Comparison of ENCODE assay signal across 8 cellular contexts in the genomic region with DNA sequence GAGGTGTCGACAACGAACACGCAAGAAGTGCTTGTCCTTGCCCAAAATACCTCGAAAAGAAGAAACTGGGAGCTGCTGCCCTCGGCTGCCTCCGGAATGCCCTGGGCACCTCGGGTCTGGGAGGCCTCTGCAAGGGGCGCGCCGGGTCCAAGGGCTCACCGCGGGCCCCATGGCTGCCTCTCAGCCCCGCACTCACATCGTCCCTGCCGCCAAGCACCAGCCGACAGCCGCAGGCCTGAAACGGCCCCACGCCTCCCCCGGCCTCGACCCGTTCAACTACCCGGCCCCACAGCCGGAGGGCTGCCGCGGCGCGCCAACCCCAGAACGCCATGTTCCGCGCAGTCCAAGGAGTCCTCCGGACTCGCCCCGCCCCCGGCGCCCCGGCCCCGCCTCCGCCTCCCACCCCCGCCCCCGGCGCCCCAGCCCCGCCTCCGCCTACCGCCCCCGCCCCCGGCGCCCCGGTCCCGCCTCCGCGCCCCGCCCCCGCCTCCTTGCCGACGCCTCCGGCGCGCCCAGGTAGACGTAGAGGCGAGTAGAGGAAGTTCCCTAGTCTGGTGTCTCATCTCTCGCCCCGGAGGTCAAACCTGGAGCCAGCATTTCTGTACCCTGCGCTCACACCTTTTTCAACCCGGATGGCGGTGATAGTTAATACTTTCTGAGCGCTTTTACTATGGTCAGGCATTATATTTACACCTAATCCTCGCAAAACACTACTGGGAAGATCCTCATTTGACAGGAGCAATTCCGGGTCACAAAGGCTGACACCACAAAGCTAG. TPM values are rescaled to one million over a fixed set of nuclear protein-coding genes. Genes with fewer than 3 reads are reported as not detected.
DNase-seq lines count a peak whose midpoint lies in the region; ATAC-seq lines count a peak whose summit lies in the region.

SIRT3 (minus strand) TSS at position 345 of the 776 bp plus-strand sequence; CDS start at position 331, 14 bp downstream.

- peaks cover 50% of the 10 kb centered on the region for H3K36me3 ChIP-seq in NT2/D1 (ENCODE audit: insufficient read depth, insufficient read length, low read length)
- H3K36me3 ChIP-seq in mesodermal cell (ENCODE audit: control insufficient read depth, insufficient read depth, low read length): peaks cover 22% of the 10 kb centered on the region

- H3K4me1 ChIP-seq in NT2/D1 (ENCODE audit: insufficient read depth, insufficient read length) (peaks cover 6% of the 10 kb centered on the region), mesodermal cell (ENCODE audit: control insufficient read depth, insufficient read depth, low read length, poor library complexity, severe bottlenecking) (peaks cover 8% of the 10 kb centered on the region)

- H3K9me3 ChIP-seq in NT2/D1 (ENCODE audit: insufficient read depth, low read length): no peaks in the 10 kb centered on the region
- no peaks in the 10 kb centered on the region for H3K9me3 ChIP-seq in mesodermal cell (ENCODE audit: control insufficient read depth, low read length)

- H3K4me3 ChIP-seq in NT2/D1 (ENCODE audit: insufficient read length, low read depth): peak within 1 kb of the TSS; percentile 94
- H3K4me3 ChIP-seq in mesodermal cell (ENCODE audit: extremely low read depth, insufficient read depth, low read length, poor library complexity, severe bottlenecking): peak within 1 kb of the TSS; percentile 100

- in situ Hi-C loops in endometrial microvascular endothelial cells (cut with HindIII; ENCODE audit: inconsistent ontology term, low pct_unique_long_range_greater_than_20kb, low sequenced_read_pairs): no loop called here

- DNase-seq in COLO829 (ENCODE audit: low spot score) (peak; percentile 84), HPDE6-E6E7 (ENCODE audit: extremely low spot score) (peak; percentile 90), NT2/D1 (ENCODE audit: low read depth, low spot score) (peak; percentile 71)
- peak; percentile 58 for DNase-seq in activated CD8-positive, alpha-beta memory T cell treated with anti-CD3 and anti-CD28 coated beads, Interleukin-2, amount 50 U/mL, for 1 hour (ENCODE audit: extremely low read depth)
- DNase-seq in stimulated activated CD8-positive, alpha-beta memory T cell treated with anti-CD3 and anti-CD28 coated beads, Interleukin-15, amount 100 ng/mL, for 4 hours (ENCODE audit: low read depth in 2 of 2): peak; percentile 66 to 73

- no peaks in the 10 kb centered on the region for H3K27me3 ChIP-seq in NT2/D1 (ENCODE audit: insufficient read depth, insufficient read length)

- ATAC-seq in GM19467 (IDR thresholded peaks at IDR 0.05; ENCODE audit: unreplicated experiment): peak; percentile 71

- H3K9ac ChIP-seq in NT2/D1 (ENCODE audit: insufficient read length, low read depth): peak within 1 kb of the TSS; percentile 96

- peak within 1 kb of the TSS; percentile 95 for H3K27ac ChIP-seq in mesodermal cell (ENCODE audit: low read depth, low read length, severe bottlenecking)

- 0 to 1% methylated on average over 37 to 55 of the region's 69 CpGs for WGBS in mesodermal cell (ENCODE audit: insufficient coverage in 2 of 2), 2 experiments

RNA-seq across cellular contexts. Expression of gene SIRT3, which starts in this region (rescaled TPM):
- 14.0 TPM for total RNA-seq in endometrial microvascular endothelial cells (ENCODE audit: inconsistent ontology term)
- 19.6 TPM for polyA plus RNA-seq in mesodermal cell (2013, experiment 1 of 2)
- polyA plus RNA-seq in mesodermal cell (2013, experiment 2 of 2): 17.5 TPM

Comparison
In these comparisons a context has a peak if more than half of its experiments do, and no peak if none do; other contexts are left out.
1. Peak in every context shown above with its lines: DNase-seq, ATAC-seq, H3K4me3 ChIP-seq and H3K27ac ChIP-seq.